19 cellular contexts compared by ENCODE assay signal in the genomic region with DNA sequence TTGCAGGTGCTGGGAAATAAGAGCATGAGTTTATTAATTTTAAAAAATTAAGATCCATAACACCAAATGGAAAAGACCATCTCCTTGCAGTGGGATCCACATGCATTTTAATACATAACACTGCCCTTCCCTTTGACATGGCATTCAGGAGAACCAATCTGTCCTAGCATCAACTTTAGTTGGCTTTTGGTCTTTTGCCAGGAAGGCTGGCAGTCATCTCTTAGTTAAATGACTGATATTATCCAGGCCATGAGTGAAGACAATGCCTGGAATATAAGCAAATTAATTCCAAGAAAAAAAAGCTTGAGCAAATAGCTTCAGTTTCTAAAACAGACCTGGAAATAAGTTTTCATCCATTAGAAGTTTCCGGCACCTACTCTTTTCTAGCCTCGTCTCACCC. TPM values are rescaled to one million over a fixed set of nuclear protein-coding genes. Genes with fewer than 3 reads are reported as not detected.
DNase-seq lines count a peak whose midpoint lies in the region; ATAC-seq and TF ChIP-seq lines count a peak whose summit lies in the region.
"Had no signal": no experiment of that assay in that cellular context is flagged by ENCODE, and none has a peak within 500 bp of the region (broad histone marks: within the 10 kb centered on the region; RNA-seq: fewer than 3 reads in every experiment).

No MANE protein-coding gene starts in this region.

- H3K9me3 ChIP-seq in BE2C: no peaks in the 10 kb centered on the region; the same call in 1 of the 2 replicates
- H3K9me3 ChIP-seq in ascending aorta: no peaks in the 10 kb centered on the region
- H3K9me3 ChIP-seq: BLaER1 treated with 17β-estradiol and CSF1 and Interleukin-3, amounts not matched to agents 10 nM and 100 nM had no signal

- DNase-seq in BE2C (peak; percentile 68), SK-N-DZ (ENCODE audit: low spot score) (peak; percentile 21), ascending aorta (ENCODE audit: low spot score in 2 of 2) (no peak), left lobe of liver (ENCODE audit: low spot score) (no peak), SKM-1 (lab: John Stamatoyannopoulos, UW; ENCODE audit: unreplicated experiment) (no peak), AG20443 (ENCODE audit: low spot score) (no peak)
- DNase-seq: Calu3; CD4-positive, alpha-beta memory T cell; COR-L47; DMS79; EL; GDM1; GM23248; H7; HCEC 1CT had no signal

- ATAC-seq in left lobe of liver: no peak
- ATAC-seq: GM12878 had no signal

- H3K27me3 ChIP-seq in BE2C: no peaks in the 10 kb centered on the region
- no peaks in the 10 kb centered on the region for H3K27me3 ChIP-seq in ascending aorta
- H3K27me3 ChIP-seq: BLaER1 treated with 17β-estradiol and CSF1 and Interleukin-3, amounts not matched to agents 10 nM and 100 nM had no signal

- H3K4me1 ChIP-seq in BE2C (peaks cover 11% of the 10 kb centered on the region), ascending aorta (no peaks in the 10 kb centered on the region)

- H3K36me3 ChIP-seq in BE2C: no peaks in the 10 kb centered on the region
- H3K36me3 ChIP-seq in ascending aorta: no peaks in the 10 kb centered on the region
- H3K36me3 ChIP-seq: BLaER1 treated with 17β-estradiol and CSF1 and Interleukin-3, amounts not matched to agents 10 nM and 100 nM had no signal

- TF ChIP-seq CTCF in BE2C (IDR thresholded peaks at IDR 0.05; ENCODE audit: low read depth, low read length) (no peak), C4-2B (conservative IDR thresholded peaks at IDR 0.05) (no peak), VCaP (conservative IDR thresholded peaks at IDR 0.05) (no peak), ascending aorta (IDR thresholded peaks at IDR 0.05) (no peak)

- intact Hi-C loops in ascending aorta (cut with DNase I): no loop called here

- H3K4me3 ChIP-seq in BE2C (ENCODE audit: low read depth, low read length): no peak overlapping the region
- H3K4me3 ChIP-seq in ascending aorta: no peak overlapping the region
- H3K4me3 ChIP-seq: BLaER1 treated with 17β-estradiol and CSF1 and Interleukin-3, amounts not matched to agents 10 nM and 100 nM; GM12878; GM23248 had no signal

- H3K27ac ChIP-seq in C4-2B (peak overlapping the region; percentile 95), VCaP (peak overlapping the region; percentile 95), ascending aorta (no peak overlapping the region)
- H3K27ac ChIP-seq: BLaER1 treated with 17β-estradiol and CSF1 and Interleukin-3, amounts not matched to agents 10 nM and 100 nM; GM23248 had no signal

RNA-seq across cellular contexts. Expression of a gene that starts 55.1 kb away (rescaled TPM):
- polyA plus RNA-seq in BE2C (2012; ENCODE audit: insufficient read depth, insufficient read length, low read depth): 22.0 TPM
- polyA plus RNA-seq in SK-N-DZ (2014; cell fraction: cytosol; rRNA removed): 9.5 and 14.6 TPM in 2 replicates
- 2.9 and 4.3 TPM in 2 replicates for polyA plus RNA-seq in SK-N-DZ (2014; cell fraction: nucleus; rRNA removed)
- total RNA-seq in ascending aorta (0.21 TPM), left lobe of liver (1.4 TPM)

Comparison
In these comparisons a context has a peak if more than half of its experiments do, and no peak if none do; other contexts are left out.
1. DNase-seq: peak in BE2C (single experiment) and SK-N-DZ (single experiment); none in ascending aorta (0 of 2), left lobe of liver (single experiment), SKM-1 (single experiment) and AG20443 (single experiment).
2. H3K27ac ChIP-seq: peak in C4-2B (single experiment) and VCaP (single experiment); none in ascending aorta (0 of 2).